Comparison of ENCODE assay signal across 2 cellular contexts in the genomic region with DNA sequence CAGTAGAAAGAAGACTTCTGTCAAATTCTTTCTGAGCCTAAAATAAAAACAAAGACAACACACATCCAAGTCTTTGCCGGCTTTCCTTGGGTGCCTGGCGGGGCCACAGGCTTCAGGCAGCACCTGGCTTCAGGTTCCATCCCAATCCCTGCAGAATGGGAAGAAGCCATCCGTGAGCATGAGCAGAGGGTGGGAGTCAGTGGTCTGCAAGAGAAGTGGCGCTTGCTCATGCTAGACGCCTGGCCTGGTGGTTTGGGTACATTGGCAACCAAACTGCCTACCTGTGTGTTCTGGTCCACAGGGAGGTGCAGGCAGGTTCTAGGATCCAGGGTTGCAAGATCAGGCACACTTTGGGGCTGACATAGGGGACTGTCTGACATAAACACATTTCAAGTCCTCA.
TF ChIP-seq lines count a peak whose summit lies in the region.

No MANE protein-coding gene starts in this region.

TF ChIP-seq in IMR-90, 13 proteins besides CTCF, POLR2A, EP300 and RAD21:
- TF ChIP-seq MXI1 (IDR thresholded peaks at IDR 0.05; ENCODE audit: borderline replicate concordance, low read depth, low read length), result no peak
- TF ChIP-seq MAFK (IDR thresholded peaks at IDR 0.05; ENCODE audit: low read depth, low read length), result no peak
- TF ChIP-seq, protein P1, sequence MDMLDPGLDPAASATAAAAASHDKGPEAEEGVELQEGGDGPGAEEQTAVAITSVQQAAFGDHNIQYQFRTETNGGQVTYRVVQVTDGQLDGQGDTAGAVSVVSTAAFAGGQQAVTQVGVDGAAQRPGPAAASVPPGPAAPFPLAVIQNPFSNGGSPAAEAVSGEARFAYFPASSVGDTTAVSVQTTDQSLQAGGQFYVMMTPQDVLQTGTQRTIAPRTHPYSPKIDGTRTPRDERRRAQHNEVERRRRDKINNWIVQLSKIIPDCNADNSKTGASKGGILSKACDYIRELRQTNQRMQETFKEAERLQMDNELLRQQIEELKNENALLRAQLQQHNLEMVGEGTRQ (IDR thresholded peaks at IDR 0.05; ENCODE audit: low read depth, low read length), result no peak
- TF ChIP-seq, protein P2, sequence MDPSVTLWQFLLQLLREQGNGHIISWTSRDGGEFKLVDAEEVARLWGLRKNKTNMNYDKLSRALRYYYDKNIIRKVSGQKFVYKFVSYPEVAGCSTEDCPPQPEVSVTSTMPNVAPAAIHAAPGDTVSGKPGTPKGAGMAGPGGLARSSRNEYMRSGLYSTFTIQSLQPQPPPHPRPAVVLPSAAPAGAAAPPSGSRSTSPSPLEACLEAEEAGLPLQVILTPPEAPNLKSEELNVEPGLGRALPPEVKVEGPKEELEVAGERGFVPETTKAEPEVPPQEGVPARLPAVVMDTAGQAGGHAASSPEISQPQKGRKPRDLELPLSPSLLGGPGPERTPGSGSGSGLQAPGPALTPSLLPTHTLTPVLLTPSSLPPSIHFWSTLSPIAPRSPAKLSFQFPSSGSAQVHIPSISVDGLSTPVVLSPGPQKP (IDR thresholded peaks at IDR 0.05; ENCODE audit: borderline replicate concordance, low read depth, low read length), result no peak
- TF ChIP-seq CHD1 (IDR thresholded peaks at IDR 0.05; ENCODE audit: low read depth, low read length), result no peak
- no peak for TF ChIP-seq NFE2L2 (IDR thresholded peaks at IDR 0.05; ENCODE audit: low read depth, low read length)
- TF ChIP-seq RFX5 (IDR thresholded peaks at IDR 0.05; ENCODE audit: low read depth, low read length), result no peak

TF ChIP-seq in H1, 55 proteins besides CTCF, POLR2A, EP300 and RAD21:
- TF ChIP-seq, protein P3, sequence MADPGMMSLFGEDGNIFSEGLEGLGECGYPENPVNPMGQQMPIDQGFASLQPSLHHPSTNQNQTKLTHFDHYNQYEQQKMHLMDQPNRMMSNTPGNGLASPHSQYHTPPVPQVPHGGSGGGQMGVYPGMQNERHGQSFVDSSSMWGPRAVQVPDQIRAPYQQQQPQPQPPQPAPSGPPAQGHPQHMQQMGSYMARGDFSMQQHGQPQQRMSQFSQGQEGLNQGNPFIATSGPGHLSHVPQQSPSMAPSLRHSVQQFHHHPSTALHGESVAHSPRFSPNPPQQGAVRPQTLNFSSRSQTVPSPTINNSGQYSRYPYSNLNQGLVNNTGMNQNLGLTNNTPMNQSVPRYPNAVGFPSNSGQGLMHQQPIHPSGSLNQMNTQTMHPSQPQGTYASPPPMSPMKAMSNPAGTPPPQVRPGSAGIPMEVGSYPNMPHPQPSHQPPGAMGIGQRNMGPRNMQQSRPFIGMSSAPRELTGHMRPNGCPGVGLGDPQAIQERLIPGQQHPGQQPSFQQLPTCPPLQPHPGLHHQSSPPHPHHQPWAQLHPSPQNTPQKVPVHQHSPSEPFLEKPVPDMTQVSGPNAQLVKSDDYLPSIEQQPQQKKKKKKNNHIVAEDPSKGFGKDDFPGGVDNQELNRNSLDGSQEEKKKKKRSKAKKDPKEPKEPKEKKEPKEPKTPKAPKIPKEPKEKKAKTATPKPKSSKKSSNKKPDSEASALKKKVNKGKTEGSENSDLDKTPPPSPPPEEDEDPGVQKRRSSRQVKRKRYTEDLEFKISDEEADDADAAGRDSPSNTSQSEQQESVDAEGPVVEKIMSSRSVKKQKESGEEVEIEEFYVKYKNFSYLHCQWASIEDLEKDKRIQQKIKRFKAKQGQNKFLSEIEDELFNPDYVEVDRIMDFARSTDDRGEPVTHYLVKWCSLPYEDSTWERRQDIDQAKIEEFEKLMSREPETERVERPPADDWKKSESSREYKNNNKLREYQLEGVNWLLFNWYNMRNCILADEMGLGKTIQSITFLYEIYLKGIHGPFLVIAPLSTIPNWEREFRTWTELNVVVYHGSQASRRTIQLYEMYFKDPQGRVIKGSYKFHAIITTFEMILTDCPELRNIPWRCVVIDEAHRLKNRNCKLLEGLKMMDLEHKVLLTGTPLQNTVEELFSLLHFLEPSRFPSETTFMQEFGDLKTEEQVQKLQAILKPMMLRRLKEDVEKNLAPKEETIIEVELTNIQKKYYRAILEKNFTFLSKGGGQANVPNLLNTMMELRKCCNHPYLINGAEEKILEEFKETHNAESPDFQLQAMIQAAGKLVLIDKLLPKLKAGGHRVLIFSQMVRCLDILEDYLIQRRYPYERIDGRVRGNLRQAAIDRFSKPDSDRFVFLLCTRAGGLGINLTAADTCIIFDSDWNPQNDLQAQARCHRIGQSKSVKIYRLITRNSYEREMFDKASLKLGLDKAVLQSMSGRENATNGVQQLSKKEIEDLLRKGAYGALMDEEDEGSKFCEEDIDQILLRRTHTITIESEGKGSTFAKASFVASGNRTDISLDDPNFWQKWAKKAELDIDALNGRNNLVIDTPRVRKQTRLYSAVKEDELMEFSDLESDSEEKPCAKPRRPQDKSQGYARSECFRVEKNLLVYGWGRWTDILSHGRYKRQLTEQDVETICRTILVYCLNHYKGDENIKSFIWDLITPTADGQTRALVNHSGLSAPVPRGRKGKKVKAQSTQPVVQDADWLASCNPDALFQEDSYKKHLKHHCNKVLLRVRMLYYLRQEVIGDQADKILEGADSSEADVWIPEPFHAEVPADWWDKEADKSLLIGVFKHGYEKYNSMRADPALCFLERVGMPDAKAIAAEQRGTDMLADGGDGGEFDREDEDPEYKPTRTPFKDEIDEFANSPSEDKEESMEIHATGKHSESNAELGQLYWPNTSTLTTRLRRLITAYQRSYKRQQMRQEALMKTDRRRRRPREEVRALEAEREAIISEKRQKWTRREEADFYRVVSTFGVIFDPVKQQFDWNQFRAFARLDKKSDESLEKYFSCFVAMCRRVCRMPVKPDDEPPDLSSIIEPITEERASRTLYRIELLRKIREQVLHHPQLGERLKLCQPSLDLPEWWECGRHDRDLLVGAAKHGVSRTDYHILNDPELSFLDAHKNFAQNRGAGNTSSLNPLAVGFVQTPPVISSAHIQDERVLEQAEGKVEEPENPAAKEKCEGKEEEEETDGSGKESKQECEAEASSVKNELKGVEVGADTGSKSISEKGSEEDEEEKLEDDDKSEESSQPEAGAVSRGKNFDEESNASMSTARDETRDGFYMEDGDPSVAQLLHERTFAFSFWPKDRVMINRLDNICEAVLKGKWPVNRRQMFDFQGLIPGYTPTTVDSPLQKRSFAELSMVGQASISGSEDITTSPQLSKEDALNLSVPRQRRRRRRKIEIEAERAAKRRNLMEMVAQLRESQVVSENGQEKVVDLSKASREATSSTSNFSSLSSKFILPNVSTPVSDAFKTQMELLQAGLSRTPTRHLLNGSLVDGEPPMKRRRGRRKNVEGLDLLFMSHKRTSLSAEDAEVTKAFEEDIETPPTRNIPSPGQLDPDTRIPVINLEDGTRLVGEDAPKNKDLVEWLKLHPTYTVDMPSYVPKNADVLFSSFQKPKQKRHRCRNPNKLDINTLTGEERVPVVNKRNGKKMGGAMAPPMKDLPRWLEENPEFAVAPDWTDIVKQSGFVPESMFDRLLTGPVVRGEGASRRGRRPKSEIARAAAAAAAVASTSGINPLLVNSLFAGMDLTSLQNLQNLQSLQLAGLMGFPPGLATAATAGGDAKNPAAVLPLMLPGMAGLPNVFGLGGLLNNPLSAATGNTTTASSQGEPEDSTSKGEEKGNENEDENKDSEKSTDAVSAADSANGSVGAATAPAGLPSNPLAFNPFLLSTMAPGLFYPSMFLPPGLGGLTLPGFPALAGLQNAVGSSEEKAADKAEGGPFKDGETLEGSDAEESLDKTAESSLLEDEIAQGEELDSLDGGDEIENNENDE (IDR thresholded peaks at IDR 0.05; ENCODE audit: insufficient replicate concordance, low read length), result no peak
- TF ChIP-seq SUZ12 (IDR thresholded peaks at IDR 0.05; ENCODE audit: low read length) (no peak), POLR2AphosphoS5 (IDR thresholded peaks at IDR 0.05; ENCODE audit: low read depth, low read length) (peak; percentile 71), HDAC2 (IDR thresholded peaks at IDR 0.05; ENCODE audit: borderline replicate concordance in 1 of 2, low read depth in 2 of 2, low read length in 2 of 2) (no peak), HDAC6 (IDR thresholded peaks at IDR 0.05; ENCODE audit: low read depth, low read length) (no peak)
